12 cellular contexts compared by ENCODE assay signal in genomic region chr11:86952933-86953637, GRCh38. TPM values are rescaled to one million over a fixed set of nuclear protein-coding genes. Genes with fewer than 3 reads are reported as not detected.
A peak's percentile ranks its signal among the peaks of the same experiment; 100 is the strongest.
DNase-seq lines count a peak whose midpoint lies in the region; ATAC-seq, FAIRE-seq and TF ChIP-seq lines count a peak whose summit lies in the region.
"Had no signal": no experiment of that assay in that cellular context is flagged by ENCODE, and none has a peak within 500 bp of the region (broad histone marks: within the 10 kb centered on the region; RNA-seq: fewer than 3 reads in every experiment).

No MANE protein-coding gene starts in this region.

- H3K9ac ChIP-seq in PC-3 (ENCODE audit: low read length) (no peak overlapping the region; the same call in 1 of the 2 replicates), parathyroid adenoma (no peak overlapping the region)

- peaks cover 42 to 72% (median 50%) of the 10 kb centered on the region in 5 donors for H3K27me3 Mint-ChIP-seq in naive thymus-derived CD4-positive, alpha-beta T cell

- POLR2A ChIA-PET in PC-3 (lab: Charles Lee; ENCODE audit: unreplicated experiment) = no interaction called here
- POLR2A ChIA-PET in naive thymus-derived CD4-positive, alpha-beta T cell (lab: Charles Lee) = no interaction called here

- H3K27me3 ChIP-seq in PC-3 (ENCODE audit: low read length) (no peaks in the 10 kb centered on the region), parathyroid adenoma (ENCODE audit: control insufficient read depth, insufficient read depth, low read length) (no peaks in the 10 kb centered on the region)
- peaks cover 0 to 6% of the 10 kb centered on the region in 2 donors for H3K27me3 ChIP-seq in naive thymus-derived CD4-positive, alpha-beta T cell (ENCODE audit: control insufficient read depth in 2 of 2, insufficient read depth in 2 of 2, low read length in 2 of 2)

- BruUV-seq in PC-3 (replicated peaks; lab: Mats Ljungman, UMichigan) = TSS peak; percentile 20

- no peaks in the 10 kb centered on the region for H3F3A ChIP-seq in PC-3 (ENCODE audit: low read length, unreplicated experiment)

- no peak for DNase-seq in AG09319 (ENCODE audit: extremely low read depth, low read depth)
- no peak for DNase-seq in PC-3
- peak; percentile 91 for DNase-seq in fibroblast of villous mesenchyme (ENCODE audit: low read depth)
- DNase-seq in naive thymus-derived CD4-positive, alpha-beta T cell = no peak
- DNase-seq in D721Med (ENCODE audit: insufficient read length, low spot score) = no peak
- DNase-seq in stimulated activated naive CD4-positive, alpha-beta T cell (lab: John Stamatoyannopoulos, UW) = no peak
- DNase-seq: activated naive CD4-positive, alpha-beta T cell treated with Interleukin-2 at 50 U/mL for 16 hours; CD8-positive, alpha-beta memory T cell had no signal

- H3K79me2 ChIP-seq in PC-3 (ENCODE audit: low read length) = peaks cover 59% of the 10 kb centered on the region
- H3K79me2 ChIP-seq in parathyroid adenoma = no peaks in the 10 kb centered on the region

- H3K9me2 ChIP-seq in PC-3 (replicated peaks; ENCODE audit: low read length) = no peaks in the 10 kb centered on the region

- H3K4me3 Mint-ChIP-seq in naive thymus-derived CD4-positive, alpha-beta T cell = peak overlapping the region in 2 of 10 donors; percentile 7 to 19

- TF ChIP-seq CTCF in AG09319 (IDR thresholded peaks at IDR 0.05; ENCODE audit: low read depth, low read length) (peak; percentile 5), PC-3 (conservative IDR thresholded peaks at IDR 0.05; ENCODE audit: low read depth, low read length) (no peak), fibroblast of villous mesenchyme (IDR thresholded peaks at IDR 0.05; ENCODE audit: insufficient read depth, low read depth, low read length) (peak; percentile 4), parathyroid adenoma (IDR thresholded peaks at IDR 0.05) (no peak), D721Med (IDR thresholded peaks at IDR 0.05; ENCODE audit: insufficient read depth, missing control alignments) (no peak)

- H3K9me3 Mint-ChIP-seq in naive thymus-derived CD4-positive, alpha-beta T cell = no peaks in the 10 kb centered on the region
- H3K9me3 Mint-ChIP-seq: CD8-positive, alpha-beta memory T cell had no signal

- H3K4me2 ChIP-seq in PC-3 (ENCODE audit: low read length) (peak overlapping the region; percentile 89), parathyroid adenoma (ENCODE audit: low read length) (no peak overlapping the region)

- H3K27ac ChIP-seq in PC-3 (ENCODE audit: low read length) = no peak overlapping the region
- no peak overlapping the region for H3K27ac ChIP-seq in parathyroid adenoma
- no peak overlapping the region for H3K27ac ChIP-seq in naive thymus-derived CD4-positive, alpha-beta T cell (ENCODE audit: low read depth, low read length)
- H3K27ac ChIP-seq: epithelial cell of prostate had no signal

- H3K4me1 ChIP-seq in PC-3 (ENCODE audit: insufficient read depth, low read length) (peaks cover 36% of the 10 kb centered on the region), parathyroid adenoma (no peaks in the 10 kb centered on the region)
- H3K4me1 ChIP-seq in naive thymus-derived CD4-positive, alpha-beta T cell (ENCODE audit: control insufficient read depth in 2 of 2, insufficient read depth in 2 of 2, low read length in 2 of 2) = peaks cover 0 to 3% of the 10 kb centered on the region in 2 donors

- H3K27ac Mint-ChIP-seq in naive thymus-derived CD4-positive, alpha-beta T cell = no peak overlapping the region

- H3K9me3 ChIP-seq in PC-3 (ENCODE audit: low read length) (no peaks in the 10 kb centered on the region), parathyroid adenoma (ENCODE audit: control insufficient read depth, low read length) (no peaks in the 10 kb centered on the region)
- no peaks in the 10 kb centered on the region for H3K9me3 ChIP-seq in naive thymus-derived CD4-positive, alpha-beta T cell (ENCODE audit: control insufficient read depth in 2 of 3, low read length in 3 of 3)

- ATAC-seq in PC-3 (no peak), GM19035 (IDR thresholded peaks at IDR 0.05; ENCODE audit: unreplicated experiment) (no peak)
- ATAC-seq in naive thymus-derived CD4-positive, alpha-beta T cell = no peak

- intact Hi-C loops in PC-3 (cut with micrococcal nuclease) = no loop called here
- intact Hi-C loops in naive thymus-derived CD4-positive, alpha-beta T cell (cut with micrococcal nuclease) = no loop called here

- H2AFZ ChIP-seq in PC-3 (ENCODE audit: low read length) (no peak overlapping the region), parathyroid adenoma (no peak overlapping the region)

- no peaks in the 10 kb centered on the region for H3K36me3 Mint-ChIP-seq in naive thymus-derived CD4-positive, alpha-beta T cell

- H3K4me3 ChIP-seq in PC-3 (ENCODE audit: low read length) (peak overlapping the region; percentile 80), fibroblast of villous mesenchyme (ENCODE audit: low read depth, low read length) (peak overlapping the region; percentile 81), parathyroid adenoma (ENCODE audit: low read depth, low read length) (peak overlapping the region; percentile 62)
- no peak overlapping the region for H3K4me3 ChIP-seq in naive thymus-derived CD4-positive, alpha-beta T cell (ENCODE audit: low read length)

- peaks cover 11 to 22% (median 15%) of the 10 kb centered on the region in 7 donors for H3K4me1 Mint-ChIP-seq in naive thymus-derived CD4-positive, alpha-beta T cell

- H4K20me1 ChIP-seq in PC-3 (ENCODE audit: low read length) = no peaks in the 10 kb centered on the region; the same call in 1 of the 2 replicates

- H3K36me3 ChIP-seq in PC-3 (ENCODE audit: low read depth, low read length) (peaks cover 14% of the 10 kb centered on the region), parathyroid adenoma (ENCODE audit: control insufficient read depth, insufficient read depth, low read length) (no peaks in the 10 kb centered on the region)
- no peaks in the 10 kb centered on the region for H3K36me3 ChIP-seq in naive thymus-derived CD4-positive, alpha-beta T cell (ENCODE audit: control insufficient read depth in 2 of 3, insufficient read depth in 3 of 3, low read length in 3 of 3)

- no peak for FAIRE-seq in D721Med (lab: Jason Lieb, UNC)
- FAIRE-seq: TTC549 had no signal

- CTCF ChIA-PET in PC-3 (lab: Charles Lee) = interaction anchor here (0.6 to 0.9 kb wide), 2 partner anchors 14 to 43 kb away, joined by 3 to 4 read pairs; no protein-coding TSS in a partner anchor
- CTCF ChIA-PET in naive thymus-derived CD4-positive, alpha-beta T cell (lab: Charles Lee) = interaction anchor here (0.5 to 0.7 kb wide), 2 partner anchors 11 to 341 kb away, joined by 3 read pairs; no protein-coding TSS in a partner anchor

RNA-seq across cellular contexts. Expression of gene FZD4, which starts 2.1 kb away (rescaled TPM):
- total RNA-seq in PC-3 (2014; rRNA removed) (17.3 and 17.7 TPM in 2 replicates), fibroblast of villous mesenchyme (13.5 and 17.3 TPM in 2 replicates)
- not detected for total RNA-seq in naive thymus-derived CD4-positive, alpha-beta T cell
- polyA plus RNA-seq in naive thymus-derived CD4-positive, alpha-beta T cell = not detected
- polyA plus RNA-seq: CD8-positive, alpha-beta memory T cell had no signal

Comparison
In these comparisons a context has a peak if more than half of its experiments do, and no peak if none do; other contexts are left out.
1. CTCF ChIP-seq: peak in AG09319 (single experiment) and fibroblast of villous mesenchyme (single experiment); none in PC-3 (single experiment), parathyroid adenoma (single experiment) and D721Med (single experiment).
2. RNA of gene FZD4, which starts 2.1 kb away (total RNA-seq): 17.3 to 17.7 TPM in PC-3 and 13.5 to 17.3 TPM in fibroblast of villous mesenchyme; not detected in naive thymus-derived CD4-positive, alpha-beta T cell; every median in the first group is over 10 times any median in the second.